In the genomic region with DNA sequence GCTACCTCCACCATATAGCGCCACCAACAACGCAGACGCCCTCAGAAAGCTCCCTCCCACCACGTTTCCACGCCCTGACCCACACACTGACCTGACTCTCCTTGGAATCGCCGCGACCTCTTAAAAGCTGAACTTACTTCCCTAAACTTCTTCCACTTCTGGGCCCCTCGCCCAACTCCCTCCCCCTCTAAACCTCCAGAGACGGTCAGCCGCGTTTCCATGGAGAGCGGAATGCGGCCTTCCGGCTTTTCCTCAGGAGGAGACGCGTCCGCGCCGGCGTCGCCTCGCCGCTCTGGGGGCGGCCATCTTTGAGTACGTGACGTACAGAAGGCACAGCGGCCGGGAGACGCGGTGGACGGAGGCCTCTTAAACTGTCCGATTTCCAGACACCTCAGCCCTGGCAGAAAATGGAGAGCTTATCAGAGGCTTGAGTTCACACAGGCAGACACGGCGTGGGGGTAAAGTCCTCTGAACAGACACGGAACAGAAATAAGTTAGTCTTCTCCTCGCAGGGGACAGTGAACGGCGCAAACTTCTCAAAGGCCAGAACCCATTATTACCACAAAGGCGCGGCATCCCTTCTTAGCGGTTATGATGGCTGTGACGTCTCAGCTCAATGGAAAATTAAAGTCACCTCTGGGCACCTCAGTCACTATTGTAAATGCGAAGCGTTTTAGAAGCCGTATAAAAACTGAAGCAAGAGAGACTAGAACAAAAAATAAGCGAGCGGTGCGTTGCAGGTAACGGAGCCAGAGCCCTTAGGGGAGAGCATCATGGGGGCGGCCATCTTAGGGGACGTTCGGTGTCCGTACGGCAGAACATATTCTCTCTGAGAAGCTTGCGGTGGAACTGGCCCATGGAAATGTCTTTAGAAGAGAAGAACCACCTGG, we compare ENCODE assay signal across 1 cellular context.
TF ChIP-seq lines count a peak whose summit lies in the region.

A gene (minus strand): TSS at position 235 of the 890 bp plus-strand sequence. CDS start 1,970 bp downstream, outside the sequence.

TF ChIP-seq in K562, 482 proteins besides CTCF, POLR2A, EP300 and RAD21 (continued from another document and continues in another):
- TF ChIP-seq, protein P1, sequence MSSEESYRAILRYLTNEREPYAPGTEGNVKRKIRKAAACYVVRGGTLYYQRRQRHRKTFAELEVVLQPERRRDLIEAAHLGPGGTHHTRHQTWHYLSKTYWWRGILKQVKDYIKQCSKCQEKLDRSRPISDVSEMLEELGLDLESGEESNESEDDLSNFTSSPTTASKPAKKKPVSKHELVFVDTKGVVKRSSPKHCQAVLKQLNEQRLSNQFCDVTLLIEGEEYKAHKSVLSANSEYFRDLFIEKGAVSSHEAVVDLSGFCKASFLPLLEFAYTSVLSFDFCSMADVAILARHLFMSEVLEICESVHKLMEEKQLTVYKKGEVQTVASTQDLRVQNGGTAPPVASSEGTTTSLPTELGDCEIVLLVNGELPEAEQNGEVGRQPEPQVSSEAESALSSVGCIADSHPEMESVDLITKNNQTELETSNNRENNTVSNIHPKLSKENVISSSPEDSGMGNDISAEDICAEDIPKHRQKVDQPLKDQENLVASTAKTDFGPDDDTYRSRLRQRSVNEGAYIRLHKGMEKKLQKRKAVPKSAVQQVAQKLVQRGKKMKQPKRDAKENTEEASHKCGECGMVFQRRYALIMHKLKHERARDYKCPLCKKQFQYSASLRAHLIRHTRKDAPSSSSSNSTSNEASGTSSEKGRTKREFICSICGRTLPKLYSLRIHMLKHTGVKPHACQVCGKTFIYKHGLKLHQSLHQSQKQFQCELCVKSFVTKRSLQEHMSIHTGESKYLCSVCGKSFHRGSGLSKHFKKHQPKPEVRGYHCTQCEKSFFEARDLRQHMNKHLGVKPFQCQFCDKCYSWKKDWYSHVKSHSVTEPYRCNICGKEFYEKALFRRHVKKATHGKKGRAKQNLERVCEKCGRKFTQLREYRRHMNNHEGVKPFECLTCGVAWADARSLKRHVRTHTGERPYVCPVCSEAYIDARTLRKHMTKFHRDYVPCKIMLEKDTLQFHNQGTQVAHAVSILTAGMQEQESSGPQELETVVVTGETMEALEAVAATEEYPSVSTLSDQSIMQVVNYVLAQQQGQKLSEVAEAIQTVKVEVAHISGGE (CRISPR knock-in tag; IDR thresholded peaks at IDR 0.05) = peak in 1 of 3 experiments; percentile 80; a peak in 2 of 6 replicates
- TF ChIP-seq ZNF165 (CRISPR knock-in tag; IDR thresholded peaks at IDR 0.05; ENCODE audit: borderline replicate concordance) (no peak), ZNF316 (IDR thresholded peaks at IDR 0.05) (peak; percentile 62), ZNF274 (IDR thresholded peaks at IDR 0.05; ENCODE audit: borderline replicate concordance, low read depth, low read length) (no peak), SREBF2 (CRISPR knock-in tag; IDR thresholded peaks at IDR 0.05) (no peak), TCF3 (CRISPR knock-in tag; IDR thresholded peaks at IDR 0.05) (0 out of 2 replicates have a peak, but pooled peaks have one; percentile 17), ARNT (IDR thresholded peaks at IDR 0.05) (no peak; a peak in 1 of 4 replicates), SMAD3 (CRISPR knock-in tag; conservative IDR thresholded peaks at IDR 0.05) (no peak), ZNF175 (CRISPR knock-in tag; IDR thresholded peaks at IDR 0.05; ENCODE audit: low read depth) (peak; percentile 33; the same call in 1 of the 2 replicates), ZNF354B (CRISPR knock-in tag; IDR thresholded peaks at IDR 0.05) (no peak), HNRNPL (IDR thresholded peaks at IDR 0.05; ENCODE audit: low read depth, low read length) (no peak), MAFK (IDR thresholded peaks at IDR 0.05; ENCODE audit: low read length) (no peak), CBFA2T3 (IDR thresholded peaks at IDR 0.05) (no peak), GABPB1 (CRISPR knock-in tag; IDR thresholded peaks at IDR 0.05) (peak; percentile 66), NCOA6 (IDR thresholded peaks at IDR 0.05) (peak; percentile 58; the same call in 1 of the 2 replicates), PML (IDR thresholded peaks at IDR 0.05; ENCODE audit: low read length) (no peak; the same call in 1 of the 2 replicates), ZBTB8A (IDR thresholded peaks at IDR 0.05; ENCODE audit: partially characterized antibody) (no peak), HLTF (IDR thresholded peaks at IDR 0.05) (no peak)
- TF ChIP-seq, protein P2, sequence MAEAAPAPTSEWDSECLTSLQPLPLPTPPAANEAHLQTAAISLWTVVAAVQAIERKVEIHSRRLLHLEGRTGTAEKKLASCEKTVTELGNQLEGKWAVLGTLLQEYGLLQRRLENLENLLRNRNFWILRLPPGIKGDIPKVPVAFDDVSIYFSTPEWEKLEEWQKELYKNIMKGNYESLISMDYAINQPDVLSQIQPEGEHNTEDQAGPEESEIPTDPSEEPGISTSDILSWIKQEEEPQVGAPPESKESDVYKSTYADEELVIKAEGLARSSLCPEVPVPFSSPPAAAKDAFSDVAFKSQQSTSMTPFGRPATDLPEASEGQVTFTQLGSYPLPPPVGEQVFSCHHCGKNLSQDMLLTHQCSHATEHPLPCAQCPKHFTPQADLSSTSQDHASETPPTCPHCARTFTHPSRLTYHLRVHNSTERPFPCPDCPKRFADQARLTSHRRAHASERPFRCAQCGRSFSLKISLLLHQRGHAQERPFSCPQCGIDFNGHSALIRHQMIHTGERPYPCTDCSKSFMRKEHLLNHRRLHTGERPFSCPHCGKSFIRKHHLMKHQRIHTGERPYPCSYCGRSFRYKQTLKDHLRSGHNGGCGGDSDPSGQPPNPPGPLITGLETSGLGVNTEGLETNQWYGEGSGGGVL (CRISPR knock-in tag; IDR thresholded peaks at IDR 0.05) = no peak
- TF ChIP-seq, protein P3, sequence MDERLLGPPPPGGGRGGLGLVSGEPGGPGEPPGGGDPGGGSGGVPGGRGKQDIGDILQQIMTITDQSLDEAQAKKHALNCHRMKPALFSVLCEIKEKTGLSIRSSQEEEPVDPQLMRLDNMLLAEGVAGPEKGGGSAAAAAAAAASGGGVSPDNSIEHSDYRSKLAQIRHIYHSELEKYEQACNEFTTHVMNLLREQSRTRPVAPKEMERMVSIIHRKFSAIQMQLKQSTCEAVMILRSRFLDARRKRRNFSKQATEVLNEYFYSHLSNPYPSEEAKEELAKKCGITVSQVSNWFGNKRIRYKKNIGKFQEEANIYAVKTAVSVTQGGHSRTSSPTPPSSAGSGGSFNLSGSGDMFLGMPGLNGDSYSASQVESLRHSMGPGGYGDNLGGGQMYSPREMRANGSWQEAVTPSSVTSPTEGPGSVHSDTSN (CRISPR knock-in tag; IDR thresholded peaks at IDR 0.05; ENCODE audit: low read depth) = no peak
- TF ChIP-seq, protein P3 (tag; conservative IDR thresholded peaks at IDR 0.05; ENCODE audit: low read depth) = no peak
- TF ChIP-seq, protein P4, sequence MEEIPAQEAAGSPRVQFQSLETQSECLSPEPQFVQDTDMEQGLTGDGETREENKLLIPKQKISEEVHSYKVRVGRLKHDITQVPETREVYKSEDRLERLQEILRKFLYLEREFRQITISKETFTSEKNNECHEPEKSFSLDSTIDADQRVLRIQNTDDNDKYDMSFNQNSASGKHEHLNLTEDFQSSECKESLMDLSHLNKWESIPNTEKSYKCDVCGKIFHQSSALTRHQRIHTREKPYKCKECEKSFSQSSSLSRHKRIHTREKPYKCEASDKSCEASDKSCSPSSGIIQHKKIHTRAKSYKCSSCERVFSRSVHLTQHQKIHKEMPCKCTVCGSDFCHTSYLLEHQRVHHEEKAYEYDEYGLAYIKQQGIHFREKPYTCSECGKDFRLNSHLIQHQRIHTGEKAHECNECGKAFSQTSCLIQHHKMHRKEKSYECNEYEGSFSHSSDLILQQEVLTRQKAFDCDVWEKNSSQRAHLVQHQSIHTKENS (CRISPR knock-in tag; IDR thresholded peaks at IDR 0.05) = no peak
- TF ChIP-seq, protein P5, sequence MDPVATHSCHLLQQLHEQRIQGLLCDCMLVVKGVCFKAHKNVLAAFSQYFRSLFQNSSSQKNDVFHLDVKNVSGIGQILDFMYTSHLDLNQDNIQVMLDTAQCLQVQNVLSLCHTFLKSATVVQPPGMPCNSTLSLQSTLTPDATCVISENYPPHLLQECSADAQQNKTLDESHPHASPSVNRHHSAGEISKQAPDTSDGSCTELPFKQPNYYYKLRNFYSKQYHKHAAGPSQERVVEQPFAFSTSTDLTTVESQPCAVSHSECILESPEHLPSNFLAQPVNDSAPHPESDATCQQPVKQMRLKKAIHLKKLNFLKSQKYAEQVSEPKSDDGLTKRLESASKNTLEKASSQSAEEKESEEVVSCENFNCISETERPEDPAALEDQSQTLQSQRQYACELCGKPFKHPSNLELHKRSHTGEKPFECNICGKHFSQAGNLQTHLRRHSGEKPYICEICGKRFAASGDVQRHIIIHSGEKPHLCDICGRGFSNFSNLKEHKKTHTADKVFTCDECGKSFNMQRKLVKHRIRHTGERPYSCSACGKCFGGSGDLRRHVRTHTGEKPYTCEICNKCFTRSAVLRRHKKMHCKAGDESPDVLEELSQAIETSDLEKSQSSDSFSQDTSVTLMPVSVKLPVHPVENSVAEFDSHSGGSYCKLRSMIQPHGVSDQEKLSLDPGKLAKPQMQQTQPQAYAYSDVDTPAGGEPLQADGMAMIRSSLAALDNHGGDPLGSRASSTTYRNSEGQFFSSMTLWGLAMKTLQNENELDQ (CRISPR knock-in tag; IDR thresholded peaks at IDR 0.05; ENCODE audit: borderline replicate concordance) = no peak
- TF ChIP-seq, protein P6, sequence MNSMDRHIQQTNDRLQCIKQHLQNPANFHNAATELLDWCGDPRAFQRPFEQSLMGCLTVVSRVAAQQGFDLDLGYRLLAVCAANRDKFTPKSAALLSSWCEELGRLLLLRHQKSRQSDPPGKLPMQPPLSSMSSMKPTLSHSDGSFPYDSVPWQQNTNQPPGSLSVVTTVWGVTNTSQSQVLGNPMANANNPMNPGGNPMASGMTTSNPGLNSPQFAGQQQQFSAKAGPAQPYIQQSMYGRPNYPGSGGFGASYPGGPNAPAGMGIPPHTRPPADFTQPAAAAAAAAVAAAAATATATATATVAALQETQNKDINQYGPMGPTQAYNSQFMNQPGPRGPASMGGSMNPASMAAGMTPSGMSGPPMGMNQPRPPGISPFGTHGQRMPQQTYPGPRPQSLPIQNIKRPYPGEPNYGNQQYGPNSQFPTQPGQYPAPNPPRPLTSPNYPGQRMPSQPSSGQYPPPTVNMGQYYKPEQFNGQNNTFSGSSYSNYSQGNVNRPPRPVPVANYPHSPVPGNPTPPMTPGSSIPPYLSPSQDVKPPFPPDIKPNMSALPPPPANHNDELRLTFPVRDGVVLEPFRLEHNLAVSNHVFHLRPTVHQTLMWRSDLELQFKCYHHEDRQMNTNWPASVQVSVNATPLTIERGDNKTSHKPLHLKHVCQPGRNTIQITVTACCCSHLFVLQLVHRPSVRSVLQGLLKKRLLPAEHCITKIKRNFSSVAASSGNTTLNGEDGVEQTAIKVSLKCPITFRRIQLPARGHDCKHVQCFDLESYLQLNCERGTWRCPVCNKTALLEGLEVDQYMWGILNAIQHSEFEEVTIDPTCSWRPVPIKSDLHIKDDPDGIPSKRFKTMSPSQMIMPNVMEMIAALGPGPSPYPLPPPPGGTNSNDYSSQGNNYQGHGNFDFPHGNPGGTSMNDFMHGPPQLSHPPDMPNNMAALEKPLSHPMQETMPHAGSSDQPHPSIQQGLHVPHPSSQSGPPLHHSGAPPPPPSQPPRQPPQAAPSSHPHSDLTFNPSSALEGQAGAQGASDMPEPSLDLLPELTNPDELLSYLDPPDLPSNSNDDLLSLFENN (IDR thresholded peaks at IDR 0.05; ENCODE audit: low read depth in 2 of 2, low read length in 2 of 2) = peak in 1 of 2 experiments; percentile 34; a peak in 1 of 4 replicates
- TF ChIP-seq, protein P7, sequence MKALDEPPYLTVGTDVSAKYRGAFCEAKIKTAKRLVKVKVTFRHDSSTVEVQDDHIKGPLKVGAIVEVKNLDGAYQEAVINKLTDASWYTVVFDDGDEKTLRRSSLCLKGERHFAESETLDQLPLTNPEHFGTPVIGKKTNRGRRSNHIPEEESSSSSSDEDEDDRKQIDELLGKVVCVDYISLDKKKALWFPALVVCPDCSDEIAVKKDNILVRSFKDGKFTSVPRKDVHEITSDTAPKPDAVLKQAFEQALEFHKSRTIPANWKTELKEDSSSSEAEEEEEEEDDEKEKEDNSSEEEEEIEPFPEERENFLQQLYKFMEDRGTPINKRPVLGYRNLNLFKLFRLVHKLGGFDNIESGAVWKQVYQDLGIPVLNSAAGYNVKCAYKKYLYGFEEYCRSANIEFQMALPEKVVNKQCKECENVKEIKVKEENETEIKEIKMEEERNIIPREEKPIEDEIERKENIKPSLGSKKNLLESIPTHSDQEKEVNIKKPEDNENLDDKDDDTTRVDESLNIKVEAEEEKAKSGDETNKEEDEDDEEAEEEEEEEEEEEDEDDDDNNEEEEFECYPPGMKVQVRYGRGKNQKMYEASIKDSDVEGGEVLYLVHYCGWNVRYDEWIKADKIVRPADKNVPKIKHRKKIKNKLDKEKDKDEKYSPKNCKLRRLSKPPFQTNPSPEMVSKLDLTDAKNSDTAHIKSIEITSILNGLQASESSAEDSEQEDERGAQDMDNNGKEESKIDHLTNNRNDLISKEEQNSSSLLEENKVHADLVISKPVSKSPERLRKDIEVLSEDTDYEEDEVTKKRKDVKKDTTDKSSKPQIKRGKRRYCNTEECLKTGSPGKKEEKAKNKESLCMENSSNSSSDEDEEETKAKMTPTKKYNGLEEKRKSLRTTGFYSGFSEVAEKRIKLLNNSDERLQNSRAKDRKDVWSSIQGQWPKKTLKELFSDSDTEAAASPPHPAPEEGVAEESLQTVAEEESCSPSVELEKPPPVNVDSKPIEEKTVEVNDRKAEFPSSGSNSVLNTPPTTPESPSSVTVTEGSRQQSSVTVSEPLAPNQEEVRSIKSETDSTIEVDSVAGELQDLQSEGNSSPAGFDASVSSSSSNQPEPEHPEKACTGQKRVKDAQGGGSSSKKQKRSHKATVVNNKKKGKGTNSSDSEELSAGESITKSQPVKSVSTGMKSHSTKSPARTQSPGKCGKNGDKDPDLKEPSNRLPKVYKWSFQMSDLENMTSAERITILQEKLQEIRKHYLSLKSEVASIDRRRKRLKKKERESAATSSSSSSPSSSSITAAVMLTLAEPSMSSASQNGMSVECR (CRISPR knock-in tag; IDR thresholded peaks at IDR 0.05) = peak; percentile 77
